ENCODE assay signal across 8 cellular contexts in genomic region chr10:87635498-87636312, GRCh38. TPM values are rescaled to one million over a fixed set of nuclear protein-coding genes. Genes with fewer than 3 reads are reported as not detected.
DNase-seq lines count a peak whose midpoint lies in the region; ATAC-seq, FAIRE-seq and TF ChIP-seq lines count a peak whose summit lies in the region.

No MANE protein-coding gene starts in this region.

- dilution Hi-C loops in keratinocyte (cut with MboI; ENCODE audit: extremely low pct_ligation_motif_present, low sequenced_read_pairs), result no loop called here

- no peak overlapping the region for H3K4me3 ChIP-seq in keratinocyte (ENCODE audit: control insufficient read depth in 2 of 3, extremely low read depth in 1 of 3, insufficient read depth in 2 of 3, low read depth in 1 of 3, low read length in 3 of 3)
- H3K4me3 ChIP-seq in aorta (ENCODE audit: low read length in 2 of 2), result no peak overlapping the region

- intact Hi-C loops in aorta (cut with DNase I), result no loop called here

- H3K27ac ChIP-seq in keratinocyte (ENCODE audit: control insufficient read depth, insufficient read depth, low read length) (no peak overlapping the region), aorta (ENCODE audit: low read depth in 1 of 2, low read length in 2 of 2) (no peak overlapping the region)

- no peaks in the 10 kb centered on the region for H3K9me1 ChIP-seq in keratinocyte (ENCODE audit: control insufficient read depth, extremely low read depth, insufficient read depth, low read length)

- peaks cover 13% of the 10 kb centered on the region for H3K4me1 ChIP-seq in keratinocyte (ENCODE audit: control insufficient read depth, extremely low read depth, insufficient read depth, low read length)
- no peaks in the 10 kb centered on the region for H3K4me1 ChIP-seq in aorta (ENCODE audit: control insufficient read depth in 1 of 2, insufficient read depth in 2 of 2, low read length in 2 of 2)

- no peaks in the 10 kb centered on the region for H3K36me3 ChIP-seq in keratinocyte (ENCODE audit: control insufficient read depth in 2 of 2, extremely low read depth in 1 of 2, insufficient read depth in 2 of 2, low read length in 2 of 2)
- H3K36me3 ChIP-seq in aorta (ENCODE audit: control insufficient read depth in 1 of 2, insufficient read depth in 2 of 2, low read length in 1 of 2), result no peaks in the 10 kb centered on the region

- peak overlapping the region; percentile 35 for H3K4me2 ChIP-seq in keratinocyte (ENCODE audit: control insufficient read depth, extremely low read depth, insufficient read depth, low read depth, low read length)

- H3K4me1 Mint-ChIP-seq in WTC11, result peaks cover 11% of the 10 kb centered on the region

- CTCF ChIA-PET in WTC11 (lab: Charles Lee), result no interaction called here

- no peak overlapping the region for H3K4me3 Mint-ChIP-seq in WTC11

- H3K9me3 Mint-ChIP-seq in WTC11, result peaks cover 47% of the 10 kb centered on the region

- no peak overlapping the region for H3K27ac Mint-ChIP-seq in WTC11

- no peaks in the 10 kb centered on the region for H3K79me2 ChIP-seq in keratinocyte (ENCODE audit: control insufficient read depth, insufficient read depth, low read length)

- peak; percentile 72 for ATAC-seq in HG02973 (IDR thresholded peaks at IDR 0.05; ENCODE audit: unreplicated experiment)
- no peak for ATAC-seq in WTC11
- ATAC-seq in aorta (ENCODE audit: low FRiP score), result no peak

- no peak overlapping the region for H3K9ac ChIP-seq in keratinocyte (ENCODE audit: control insufficient read depth, extremely low read depth, insufficient read depth, low read length)

- H3K36me3 Mint-ChIP-seq in WTC11, result peaks cover 22% of the 10 kb centered on the region

- TF ChIP-seq CTCF in keratinocyte (optimal IDR thresholded peaks at IDR 0.05 in 1 of 3, IDR thresholded peaks at IDR 0.05 in 1 of 3, conservative IDR thresholded peaks at IDR 0.05 in 1 of 3; ENCODE audit: extremely low read depth in 1 of 3, insufficient read depth in 2 of 3, low read length in 3 of 3), result no peak
- no peak for TF ChIP-seq CTCF in WTC11 (IDR thresholded peaks at IDR 0.05)

- peak; percentile 39 for DNase-seq in GM04504 (ENCODE audit: low read depth)
- DNase-seq in SW480 (ENCODE audit: low spot score), result peak; percentile 67
- DNase-seq in keratinocyte (ENCODE audit: low read depth, low spot score), result peak; percentile 38
- no peak for DNase-seq in DMS 273 treated with DMSO at 0.1 percent for 48 hours (lab: John Stamatoyannopoulos, UW)
- DNase-seq in WTC11 (ENCODE audit: low spot score), result no peak
- no peak for DNase-seq in cortex of kidney (lab: John Stamatoyannopoulos, UW)
- DNase-seq in aorta, result no peak

- WGBS in aorta, 2 donors, result 40 to 44% methylated on average over 5 of the region's 5 CpGs

- peak; percentile 92 for FAIRE-seq in keratinocyte (lab: Jason Lieb, UNC)

- H3K27me3 ChIP-seq in keratinocyte (ENCODE audit: control insufficient read depth, extremely low read depth, insufficient read depth, low read length) (no peaks in the 10 kb centered on the region), aorta (ENCODE audit: control insufficient read depth in 1 of 2, insufficient read depth in 2 of 2, low read length in 1 of 2) (no peaks in the 10 kb centered on the region)

- peaks cover 2% of the 10 kb centered on the region; the same call in 1 of the 2 replicates for H3K27me3 Mint-ChIP-seq in WTC11 (ENCODE audit: low read depth)

- POLR2A ChIA-PET in WTC11 (lab: Charles Lee), result no interaction called here

- no peaks in the 10 kb centered on the region for H4K20me1 ChIP-seq in keratinocyte (ENCODE audit: control insufficient read depth, extremely low read depth, insufficient read depth, low read length)

- peak overlapping the region; percentile 62 for H2AFZ ChIP-seq in keratinocyte (ENCODE audit: control insufficient read depth, low read length)

- no peaks in the 10 kb centered on the region for H3K9me3 ChIP-seq in keratinocyte (ENCODE audit: control insufficient read depth, low read depth, low read length)
- H3K9me3 ChIP-seq in aorta (ENCODE audit: control insufficient read depth, low read length), result no peaks in the 10 kb centered on the region

TF ChIP-seq in WTC11, 78 proteins besides CTCF, POLR2A, EP300 and RAD21:
- TF ChIP-seq FOXJ3 (CRISPR knock-in tag; IDR thresholded peaks at IDR 0.05; ENCODE audit: borderline replicate concordance) (no peak), ATF2 (CRISPR knock-in tag; IDR thresholded peaks at IDR 0.05; ENCODE audit: borderline replicate concordance, low read depth) (no peak), EMX1 (CRISPR knock-in tag; IDR thresholded peaks at IDR 0.05) (no peak), ZNF317 (CRISPR knock-in tag; IDR thresholded peaks at IDR 0.05; ENCODE audit: borderline replicate concordance, low read depth) (no peak), ATF6 (CRISPR knock-in tag; IDR thresholded peaks at IDR 0.05) (no peak), CREM (CRISPR knock-in tag; IDR thresholded peaks at IDR 0.05) (no peak), ZNF263 (CRISPR knock-in tag; IDR thresholded peaks at IDR 0.05; ENCODE audit: low read depth) (no peak), NFYB (CRISPR knock-in tag; conservative IDR thresholded peaks at IDR 0.05; ENCODE audit: low read depth) (no peak), JUN (CRISPR knock-in tag; IDR thresholded peaks at IDR 0.05) (no peak), ZNF671 (CRISPR knock-in tag; IDR thresholded peaks at IDR 0.05) (no peak), ZNF416 (CRISPR knock-in tag; IDR thresholded peaks at IDR 0.05) (no peak), USF2 (CRISPR knock-in tag; IDR thresholded peaks at IDR 0.05) (no peak), SOX15 (CRISPR knock-in tag; IDR thresholded peaks at IDR 0.05) (no peak), RELA (CRISPR knock-in tag; IDR thresholded peaks at IDR 0.05; ENCODE audit: borderline replicate concordance) (no peak), ERG (CRISPR knock-in tag; IDR thresholded peaks at IDR 0.05) (no peak)

RNA-seq across cellular contexts. Expression of gene PAPSS2, which starts 24.0 kb away (rescaled TPM):
- 1.1 to 1.7 TPM (median 1.1 TPM) in 3 replicates for polyA plus RNA-seq in keratinocyte
- polyA plus RNA-seq in keratinocyte (2011; ENCODE audit: low read depth), result 0.11 TPM
- polyA plus RNA-seq in keratinocyte (2011; cell fraction: cytosol; rRNA removed), result 0.60 and 1.2 TPM in 2 replicates
- polyA plus RNA-seq in keratinocyte (2011; cell fraction: nucleus; rRNA removed), result 0.48 and 0.52 TPM in 2 replicates
- 0.37 and 2.8 TPM in 2 replicates for polyA plus RNA-seq in keratinocyte (2012; ENCODE audit: low replicate concordance)
- polyA minus RNA-seq in keratinocyte, result 0.99 to 4.6 TPM (median 1.1 TPM) in 3 replicates
- polyA minus RNA-seq in keratinocyte (2011; cell fraction: cytosol; rRNA and poly(A)+ RNA removed), result 3.5 TPM
- 0.21 and 0.47 TPM in 2 replicates for polyA minus RNA-seq in keratinocyte (2011; cell fraction: nucleus; rRNA and poly(A)+ RNA removed)
- 22.1 to 30.4 TPM (median 29.7 TPM) in 3 replicates for total RNA-seq in WTC11 (2021)
- 10 to 100 TPM; 42.9 to 57.2 TPM for total RNA-seq in aorta
- 10 to 100 TPM; 19.8 to 20.0 TPM for polyA plus RNA-seq in aorta

Comparison
In these comparisons a context has a peak if more than half of its experiments do, and no peak if none do; other contexts are left out.
1. DNase-seq: peak in GM04504 (single experiment), SW480 (single experiment) and keratinocyte (single experiment); none in DMS 273 treated with DMSO at 0.1 percent for 48 hours (single experiment), WTC11 (single experiment), cortex of kidney (single experiment) and aorta (0 of 2).